In the genomic region with DNA sequence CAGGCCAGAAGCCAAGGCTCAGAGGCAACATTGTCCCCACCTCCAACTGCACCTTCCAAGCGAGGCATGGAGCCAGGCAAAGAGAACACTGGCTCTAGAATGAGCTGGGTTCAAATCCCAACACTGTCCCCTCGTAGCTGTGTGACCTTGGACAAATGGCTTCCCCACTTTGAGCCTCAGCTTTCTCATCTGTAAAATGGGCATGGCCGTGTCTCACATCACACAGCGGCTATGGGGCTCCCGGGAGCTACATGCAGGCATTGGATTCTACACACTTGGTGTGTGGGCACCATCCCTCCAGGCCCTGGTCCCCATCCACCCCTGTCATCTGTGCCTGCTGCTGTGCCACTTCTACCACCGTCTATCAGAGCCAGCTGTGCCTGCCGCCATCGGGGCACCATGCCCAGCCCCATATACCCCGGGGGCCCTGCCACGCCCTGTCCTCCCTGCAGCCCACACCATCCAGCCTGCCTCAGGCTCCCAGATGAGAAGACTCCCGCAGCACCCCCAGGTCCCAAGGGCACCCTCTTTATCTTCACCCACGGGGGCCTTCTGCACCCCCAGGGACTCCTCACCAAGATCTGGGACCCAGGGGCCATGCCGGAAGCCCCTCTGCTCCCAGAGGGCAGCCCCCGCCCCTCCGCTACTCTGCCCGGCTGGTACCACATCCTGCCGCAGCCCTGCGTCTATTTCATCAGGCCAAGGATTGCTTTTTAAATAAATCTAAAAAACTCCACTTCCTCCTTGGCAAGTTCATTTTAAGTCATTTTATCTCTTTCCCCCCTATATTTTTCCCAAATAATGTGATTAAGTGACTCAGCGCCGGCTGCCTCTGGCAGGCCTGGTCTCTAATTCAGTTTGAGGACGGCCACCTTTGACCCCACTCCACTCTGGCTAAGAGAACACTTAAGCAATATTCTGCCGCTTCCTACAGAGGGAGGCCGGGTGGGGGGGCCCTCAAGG, we compare ENCODE assay signal across 12 cellular contexts.
DNase-seq lines count a peak whose midpoint lies in the region; ATAC-seq and TF ChIP-seq lines count a peak whose summit lies in the region.
"Had no signal": no experiment of that assay in that cellular context is flagged by ENCODE, and none has a peak within 500 bp of the region (broad histone marks: within the 10 kb centered on the region; RNA-seq: fewer than 3 reads in every experiment).

No MANE protein-coding gene starts in this region.

- H3K4me1 ChIP-seq in lower lobe of right lung: peaks cover 19% of the 10 kb centered on the region
- H3K4me1 ChIP-seq: ascending aorta had no signal

- ATAC-seq in lower lobe of right lung (peak in 1 of 2 donors; percentile 38), GM21390 (IDR thresholded peaks at IDR 0.05; ENCODE audit: unreplicated experiment) (no peak), HG03025 (IDR thresholded peaks at IDR 0.05; ENCODE audit: low FRiP score, unreplicated experiment) (no peak)

- H3K27me3 ChIP-seq in lower lobe of right lung (ENCODE audit: low read depth): no peaks in the 10 kb centered on the region
- H3K27me3 ChIP-seq: ascending aorta had no signal

- no peaks in the 10 kb centered on the region for H3K9me3 Mint-ChIP-seq in CD14-positive monocyte
- H3K9me3 Mint-ChIP-seq in activated naive CD4-positive, alpha-beta T cell treated with anti-CD3 and anti-CD28 coated beads for 36 hours: no peaks in the 10 kb centered on the region

- H3K27ac Mint-ChIP-seq in CD14-positive monocyte: peak overlapping the region in 4 of 7 donors; percentile 7 to 73 (median 66)
- no peak overlapping the region for H3K27ac Mint-ChIP-seq in activated naive CD4-positive, alpha-beta T cell treated with anti-CD3 and anti-CD28 coated beads for 36 hours

- intact Hi-C loops in CD14-positive monocyte (cut with micrococcal nuclease): no loop called here
- intact Hi-C loops in activated naive CD4-positive, alpha-beta T cell treated with anti-CD3 and anti-CD28 coated beads for 36 hours (cut with micrococcal nuclease): loop anchor here (5.0 kb wide), 1 partner anchor 38 kb away; no protein-coding TSS in a partner anchor
- intact Hi-C loops in lower lobe of right lung (cut with DNase I): no loop called here

- no peaks in the 10 kb centered on the region for H3K36me3 ChIP-seq in KOPT-K1 (ENCODE audit: insufficient read depth, low read length)
- no peaks in the 10 kb centered on the region for H3K36me3 ChIP-seq in lower lobe of right lung
- H3K36me3 ChIP-seq: ascending aorta, neutrophil, stomach had no signal

- peak overlapping the region in 1 of 2 donors; percentile 68 for H3K4me3 Mint-ChIP-seq in CD14-positive monocyte
- no peak overlapping the region for H3K4me3 Mint-ChIP-seq in activated naive CD4-positive, alpha-beta T cell treated with anti-CD3 and anti-CD28 coated beads for 36 hours

- H3K4me1 Mint-ChIP-seq in CD14-positive monocyte: peaks cover 35% of the 10 kb centered on the region
- H3K4me1 Mint-ChIP-seq in activated naive CD4-positive, alpha-beta T cell treated with anti-CD3 and anti-CD28 coated beads for 36 hours (ENCODE audit: low read depth): peaks cover 21% of the 10 kb centered on the region

- no peak for DNase-seq in CD14-positive monocyte (ENCODE audit: low spot score)
- DNase-seq in activated naive CD4-positive, alpha-beta T cell treated with anti-CD3 and anti-CD28 coated beads for 36 hours: peak; percentile 59
- peak; percentile 64 for DNase-seq in lower lobe of right lung
- no peak for DNase-seq in NAMALWA (ENCODE audit: low spot score)
- DNase-seq in COR-L47 (lab: John Stamatoyannopoulos, UW): no peak
- DNase-seq: NCI-H1930, stomach had no signal

- H3K27ac ChIP-seq in KOPT-K1 (ENCODE audit: low read depth, low read length, poor library complexity, severe bottlenecking) (peak overlapping the region; percentile 75), lower lobe of right lung (no peak overlapping the region)
- H3K27ac ChIP-seq: ascending aorta, neutrophil, stomach had no signal

- H3K27me3 Mint-ChIP-seq in CD14-positive monocyte (ENCODE audit: low read depth in 3 of 3): peaks cover 2 to 6% (median 2%) of the 10 kb centered on the region in 3 donors
- H3K27me3 Mint-ChIP-seq in activated naive CD4-positive, alpha-beta T cell treated with anti-CD3 and anti-CD28 coated beads for 36 hours (ENCODE audit: low read depth): no peaks in the 10 kb centered on the region

- CTCF ChIA-PET in activated naive CD4-positive, alpha-beta T cell treated with anti-CD3 and anti-CD28 coated beads for 36 hours (lab: Charles Lee): interaction anchor here (0.6 kb wide), 1 partner anchor 564 kb away, joined by 4 read pairs; no protein-coding TSS in a partner anchor

- H3K9me3 ChIP-seq in KOPT-K1 (ENCODE audit: insufficient read depth, low read length, poor library complexity, severe bottlenecking): no peaks in the 10 kb centered on the region
- H3K9me3 ChIP-seq in lower lobe of right lung: no peaks in the 10 kb centered on the region
- H3K9me3 ChIP-seq: ascending aorta, neutrophil, stomach had no signal

- H3K36me3 Mint-ChIP-seq in CD14-positive monocyte: no peaks in the 10 kb centered on the region
- no peaks in the 10 kb centered on the region for H3K36me3 Mint-ChIP-seq in activated naive CD4-positive, alpha-beta T cell treated with anti-CD3 and anti-CD28 coated beads for 36 hours (ENCODE audit: low read depth)

- H3K4me3 ChIP-seq in lower lobe of right lung: no peak overlapping the region
- H3K4me3 ChIP-seq: ascending aorta, stomach had no signal

- TF ChIP-seq CTCF in CD14-positive monocyte (IDR thresholded peaks at IDR 0.05): no peak
- TF ChIP-seq CTCF in lower lobe of right lung (IDR thresholded peaks at IDR 0.05): no peak

Comparison
In these comparisons a context has a peak if more than half of its experiments do, and no peak if none do; other contexts are left out.
1. DNase-seq: peak in activated naive CD4-positive, alpha-beta T cell treated with anti-CD3 and anti-CD28 coated beads for 36 hours (single experiment) and lower lobe of right lung (single experiment); none in CD14-positive monocyte (single experiment), NAMALWA (single experiment) and COR-L47 (single experiment).